In the genomic region with DNA sequence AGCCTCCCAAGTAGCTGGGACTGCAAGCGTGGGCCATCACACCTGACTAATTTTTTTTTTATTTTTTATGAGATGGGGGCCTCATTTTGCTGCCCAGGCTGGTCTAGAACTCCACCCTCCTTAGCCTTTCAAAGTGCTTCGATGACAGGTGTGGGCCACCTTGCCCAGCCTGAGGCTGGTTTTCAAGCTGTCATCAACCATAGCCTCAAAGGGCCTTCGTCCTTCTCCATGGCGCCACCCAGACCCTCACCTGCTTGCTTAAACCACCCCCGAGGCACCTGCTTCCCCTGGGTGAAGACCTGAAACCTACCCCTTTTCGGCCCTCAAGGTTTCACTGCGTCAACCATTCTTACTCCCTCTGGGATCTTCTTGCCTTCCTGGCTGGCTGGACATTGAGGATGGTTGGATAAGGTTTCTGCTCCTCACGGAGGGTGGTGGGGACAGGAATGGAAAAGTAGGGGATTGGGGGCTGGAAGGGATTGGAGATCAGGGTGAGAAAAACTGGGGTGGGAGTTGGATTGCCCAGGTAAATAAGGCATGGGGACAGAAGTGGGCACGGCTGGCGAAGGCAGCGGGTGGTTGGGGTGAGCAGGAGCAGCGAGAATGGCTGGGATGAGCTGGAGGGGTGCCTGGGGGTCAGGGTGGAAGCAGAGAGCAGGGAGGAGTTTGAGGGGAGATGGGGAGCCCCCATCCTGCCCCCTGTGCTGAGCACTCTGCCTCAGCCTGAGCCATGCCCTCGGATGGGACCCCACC, we compare ENCODE assay signal across 18 cellular contexts. TPM values are rescaled to one million over a fixed set of nuclear protein-coding genes. Genes with fewer than 3 reads are reported as not detected.
DNase-seq lines count a peak whose midpoint lies in the region; ATAC-seq and TF ChIP-seq lines count a peak whose summit lies in the region.
"Had no signal": no experiment of that assay in that cellular context is flagged by ENCODE, and none has a peak within 500 bp of the region (broad histone marks: within the 10 kb centered on the region; RNA-seq: fewer than 3 reads in every experiment).

No MANE protein-coding gene starts in this region.

- no peak for TF ChIP-seq CTCF in osteoblast (IDR thresholded peaks at IDR 0.05; ENCODE audit: extremely low read depth, low read depth, low read length)

- peaks cover 2% of the 10 kb centered on the region for H4K20me1 ChIP-seq in osteoblast (ENCODE audit: insufficient read depth, low read length)

- H3K4me1 Mint-ChIP-seq in activated CD8-positive, alpha-beta memory T cell treated with anti-CD3 and anti-CD28 coated beads, Interleukin-2, amount 10 ng/mL, durations not matched to agents 7 days and 5 days = peaks cover 3% of the 10 kb centered on the region

- peak; percentile 21 for DNase-seq in activated CD8-positive, alpha-beta memory T cell treated with anti-CD3 and anti-CD28 coated beads, Interleukin-2, amount 10 ng/mL, durations not matched to agents 7 days and 5 days
- no peak for DNase-seq in activated CD8-positive, alpha-beta memory T cell treated with anti-CD3 and anti-CD28 coated beads for 24 hours
- peak; percentile 0 for DNase-seq in stimulated activated CD4-positive, alpha-beta T cell treated with anti-CD3 and anti-CD28 coated beads, Interleukin-15, amount 100 ng/mL, for 24 hours
- DNase-seq in stimulated activated CD4-positive, alpha-beta T cell treated with anti-CD3 and anti-CD28 coated beads, Interleukin-4, amount 100 ng/mL, for 1 hour = no peak
- DNase-seq in osteoblast (ENCODE audit: insufficient read length, low spot score, missing footprints) = peak; percentile 56
- DNase-seq in ureter (ENCODE audit: low spot score) = peak; percentile 31
- DNase-seq in HCEC 1CT = no peak
- DNase-seq in NCI-H526 (lab: John Stamatoyannopoulos, UW) = no peak
- DNase-seq: BE2C, EL, NCI-H1105 treated with DMSO at 0.1 percent for 48 hours, NCI-H187 treated with DMSO at 0.1 percent for 48 hours, NCI-H69 had no signal

- H3K4me3 Mint-ChIP-seq in activated CD8-positive, alpha-beta memory T cell treated with anti-CD3 and anti-CD28 coated beads, Interleukin-2, amount 10 ng/mL, durations not matched to agents 7 days and 5 days = no peak overlapping the region
- H3K4me3 Mint-ChIP-seq: CD4-positive, alpha-beta T cell had no signal

- H3K9me3 ChIP-seq in osteoblast (ENCODE audit: low read depth, low read length) = no peaks in the 10 kb centered on the region
- H3K9me3 ChIP-seq: BE2C had no signal

- no peaks in the 10 kb centered on the region for H3K4me1 ChIP-seq in osteoblast (ENCODE audit: insufficient read depth, low read length)

- H3K79me2 ChIP-seq in osteoblast (ENCODE audit: insufficient read depth, low read length) = no peaks in the 10 kb centered on the region

- peaks cover 7% of the 10 kb centered on the region for H3K27me3 Mint-ChIP-seq in activated CD8-positive, alpha-beta memory T cell treated with anti-CD3 and anti-CD28 coated beads, Interleukin-2, amount 10 ng/mL, durations not matched to agents 7 days and 5 days
- H3K27me3 Mint-ChIP-seq: CD4-positive, alpha-beta T cell had no signal

- H3K4me2 ChIP-seq in osteoblast (ENCODE audit: insufficient read depth, low read length) = no peak overlapping the region

- H3K36me3 ChIP-seq in osteoblast (ENCODE audit: insufficient read depth, low read length) = no peaks in the 10 kb centered on the region
- H3K36me3 ChIP-seq: BE2C had no signal

- H3K9me3 Mint-ChIP-seq in activated CD8-positive, alpha-beta memory T cell treated with anti-CD3 and anti-CD28 coated beads, Interleukin-2, amount 10 ng/mL, durations not matched to agents 7 days and 5 days (ENCODE audit: low read depth) = no peaks in the 10 kb centered on the region
- H3K9me3 Mint-ChIP-seq: CD4-positive, alpha-beta T cell had no signal

- H2AFZ ChIP-seq in osteoblast (ENCODE audit: low read length) = no peak overlapping the region

- no peak overlapping the region for H3K4me3 ChIP-seq in osteoblast (ENCODE audit: insufficient read depth, low read length)

- no peak overlapping the region for H3K27ac Mint-ChIP-seq in activated CD8-positive, alpha-beta memory T cell treated with anti-CD3 and anti-CD28 coated beads, Interleukin-2, amount 10 ng/mL, durations not matched to agents 7 days and 5 days
- H3K27ac Mint-ChIP-seq: CD4-positive, alpha-beta T cell had no signal

- H3K36me3 Mint-ChIP-seq in activated CD8-positive, alpha-beta memory T cell treated with anti-CD3 and anti-CD28 coated beads, Interleukin-2, amount 10 ng/mL, durations not matched to agents 7 days and 5 days = no peaks in the 10 kb centered on the region

- CTCF ChIA-PET in activated CD8-positive, alpha-beta memory T cell treated with anti-CD3 and anti-CD28 coated beads, Interleukin-2, amount 10 ng/mL, durations not matched to agents 7 days and 5 days (lab: Charles Lee) = no interaction called here

- ATAC-seq in activated CD8-positive, alpha-beta memory T cell treated with anti-CD3 and anti-CD28 coated beads, Interleukin-2, amount 10 ng/mL, durations not matched to agents 7 days and 5 days = no peak

- H3K27ac ChIP-seq in osteoblast (ENCODE audit: low read depth, low read length) = no peak overlapping the region
- H3K27ac ChIP-seq: 22Rv1, HL-60 had no signal

- peaks cover 33% of the 10 kb centered on the region for H3K27me3 ChIP-seq in osteoblast (ENCODE audit: insufficient read depth, low read length)
- H3K27me3 ChIP-seq: BE2C had no signal

RNA-seq across cellular contexts. Expression of gene ACR, which starts 2.8 kb away (rescaled TPM):
- total RNA-seq in activated CD8-positive, alpha-beta memory T cell treated with anti-CD3 and anti-CD28 coated beads, Interleukin-2, amount 10 ng/mL, durations not matched to agents 7 days and 5 days = not detected
- total RNA-seq in osteoblast (1.4 TPM in 1 of 2 replicates, not detected in the other), ureter (1.7 TPM)
- total RNA-seq: CD4-positive, alpha-beta T cell; OCI-LY7; RPMI7951 had no signal

RNA-seq across cellular contexts. Expression of gene RABL2B, which starts 48.3 kb away (rescaled TPM):
- 10 to 100 TPM; 21.9 to 26.6 TPM for total RNA-seq in activated CD8-positive, alpha-beta memory T cell treated with anti-CD3 and anti-CD28 coated beads, Interleukin-2, amount 10 ng/mL, durations not matched to agents 7 days and 5 days
- total RNA-seq in osteoblast = 17.7 and 20.3 TPM in 2 replicates
- 44.3 TPM for total RNA-seq in ureter

Comparison
In these comparisons a context has a peak if more than half of its experiments do, and no peak if none do; other contexts are left out.
1. DNase-seq: peak in activated CD8-positive, alpha-beta memory T cell treated with anti-CD3 and anti-CD28 coated beads, Interleukin-2, amount 10 ng/mL, durations not matched to agents 7 days and 5 days (single experiment), stimulated activated CD4-positive, alpha-beta T cell treated with anti-CD3 and anti-CD28 coated beads, Interleukin-15, amount 100 ng/mL, for 24 hours (single experiment), osteoblast (single experiment) and ureter (single experiment); none in activated CD8-positive, alpha-beta memory T cell treated with anti-CD3 and anti-CD28 coated beads for 24 hours (single experiment), stimulated activated CD4-positive, alpha-beta T cell treated with anti-CD3 and anti-CD28 coated beads, Interleukin-4, amount 100 ng/mL, for 1 hour (single experiment), HCEC 1CT (single experiment) and NCI-H526 (0 of 2).